ENCODE assay signal across 19 cellular contexts in the genomic region with DNA sequence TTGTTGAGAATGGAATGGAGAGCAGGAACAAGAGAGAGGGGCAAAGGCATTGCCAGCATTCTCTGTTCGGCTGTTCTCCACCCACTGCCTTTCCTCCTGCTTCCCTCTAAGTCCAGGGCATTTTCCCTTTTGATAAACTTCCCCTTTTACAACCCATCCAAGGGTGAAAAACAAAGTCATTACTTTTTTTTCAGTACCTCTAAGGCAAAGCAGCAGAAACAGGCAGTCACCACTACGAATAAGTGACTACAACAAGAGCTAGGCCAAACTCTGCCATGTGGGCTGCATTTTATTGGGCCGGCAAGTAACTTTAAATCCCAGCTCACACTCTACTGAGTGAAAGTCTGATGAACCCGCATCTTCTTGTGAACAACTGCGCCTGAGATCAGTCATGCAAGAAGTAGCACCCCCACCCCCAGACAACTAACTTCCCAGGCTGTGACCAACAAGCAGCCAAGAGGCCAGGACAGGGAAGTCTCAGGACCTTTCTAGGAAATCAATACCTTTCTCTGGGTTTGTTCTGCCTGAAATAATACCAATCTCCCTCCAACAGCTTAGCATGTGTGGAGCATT. TPM values are rescaled to one million over a fixed set of nuclear protein-coding genes. Genes with fewer than 3 reads are reported as not detected.
DNase-seq lines count a peak whose midpoint lies in the region; ATAC-seq and TF ChIP-seq lines count a peak whose summit lies in the region.
"Had no signal": no experiment of that assay in that cellular context is flagged by ENCODE, and none has a peak within 500 bp of the region (broad histone marks: within the 10 kb centered on the region; RNA-seq: fewer than 3 reads in every experiment).

No MANE protein-coding gene starts in this region.

- peak overlapping the region; percentile 11 for H3K27ac ChIP-seq in OCI-LY7 (ENCODE audit: low read depth, low read length, poor library complexity, severe bottlenecking)
- H3K27ac ChIP-seq: SJCRH30, vagina had no signal

- intact Hi-C loops in activated naive CD4-positive, alpha-beta T cell treated with anti-CD3 and anti-CD28 coated beads for 36 hours (cut with micrococcal nuclease) = no loop called here
- intact Hi-C loops in OCI-LY7 (cut with micrococcal nuclease; ENCODE audit: unreplicated experiment) = no loop called here

- no peak for ATAC-seq in effector memory CD8-positive, alpha-beta T cell (replicated peaks)
- peak; percentile 39 for ATAC-seq in stimulated activated naive CD8-positive, alpha-beta T cell treated with anti-CD3 and anti-CD28 coated beads, Interleukin-15, amount 100 ng/mL, for 72 hours
- ATAC-seq: heart right ventricle, K562 had no signal

- H3K79me2 ChIP-seq in OCI-LY7 (ENCODE audit: insufficient read depth, low read depth, low read length) = peaks cover 9% of the 10 kb centered on the region; the same call in 1 of the 2 replicates

- peaks cover 21% of the 10 kb centered on the region for H3K4me1 ChIP-seq in OCI-LY7 (ENCODE audit: insufficient read depth, low read length, poor library complexity, severe bottlenecking)
- H3K4me1 ChIP-seq: SJCRH30, vagina had no signal

- H3K9me3 ChIP-seq in OCI-LY7 (ENCODE audit: low read length) (peaks cover 5% of the 10 kb centered on the region; the same call in 1 of the 2 replicates), MG63 (no peaks in the 10 kb centered on the region)
- H3K9me3 ChIP-seq: SJCRH30, vagina had no signal

- no TSS peak for BruUV-seq in OCI-LY7 (replicated peaks; lab: Mats Ljungman, UMichigan)

- peak overlapping the region; percentile 82 for H3K27ac Mint-ChIP-seq in activated naive CD4-positive, alpha-beta T cell treated with anti-CD3 and anti-CD28 coated beads for 36 hours
- peak overlapping the region; percentile 88 to 90 for H3K27ac Mint-ChIP-seq in effector memory CD8-positive, alpha-beta T cell
- H3K27ac Mint-ChIP-seq in stimulated activated naive CD8-positive, alpha-beta T cell treated with anti-CD3 and anti-CD28 coated beads, Interleukin-15, amount 100 ng/mL, for 72 hours = peak overlapping the region; percentile 32 to 59
- H3K27ac Mint-ChIP-seq: T-helper 2 cell treated with Interferon-gamma antibody and Interleukin-4, amounts not matched to agents 5 μg/mL and 100 μg/mL, for 36 hours had no signal

- peaks cover 85% of the 10 kb centered on the region for H3K36me3 Mint-ChIP-seq in activated naive CD4-positive, alpha-beta T cell treated with anti-CD3 and anti-CD28 coated beads for 36 hours (ENCODE audit: low read depth)
- H3K36me3 Mint-ChIP-seq in effector memory CD8-positive, alpha-beta T cell (ENCODE audit: insufficient read depth) = peaks cover 100% of the 10 kb centered on the region

- H3K4me3 Mint-ChIP-seq in activated naive CD4-positive, alpha-beta T cell treated with anti-CD3 and anti-CD28 coated beads for 36 hours = no peak overlapping the region
- H3K4me3 Mint-ChIP-seq in effector memory CD8-positive, alpha-beta T cell = peak overlapping the region; percentile 7 to 33
- H3K4me3 Mint-ChIP-seq in stimulated activated naive CD8-positive, alpha-beta T cell treated with anti-CD3 and anti-CD28 coated beads, Interleukin-15, amount 100 ng/mL, for 72 hours = no peak overlapping the region
- H3K4me3 Mint-ChIP-seq: T-helper 2 cell treated with Interferon-gamma antibody and Interleukin-4, amounts not matched to agents 5 μg/mL and 100 μg/mL, for 36 hours had no signal

- H2AFZ ChIP-seq in OCI-LY7 (ENCODE audit: low read length) = no peak overlapping the region

- H3K4me1 Mint-ChIP-seq in activated naive CD4-positive, alpha-beta T cell treated with anti-CD3 and anti-CD28 coated beads for 36 hours (ENCODE audit: low read depth) = peaks cover 86% of the 10 kb centered on the region
- peaks cover 46 to 49% of the 10 kb centered on the region in 2 donors for H3K4me1 Mint-ChIP-seq in effector memory CD8-positive, alpha-beta T cell (ENCODE audit: low read depth in 2 of 2)
- peaks cover 93% of the 10 kb centered on the region for H3K4me1 Mint-ChIP-seq in stimulated activated naive CD8-positive, alpha-beta T cell treated with anti-CD3 and anti-CD28 coated beads, Interleukin-15, amount 100 ng/mL, for 72 hours

- H3K27me3 ChIP-seq in MG63 = no peaks in the 10 kb centered on the region
- H3K27me3 ChIP-seq: vagina had no signal

- POLR2A ChIA-PET in OCI-LY7 (lab: Charles Lee) = interaction anchor here (1.0 to 1.3 kb wide), 5 partner anchors 9 to 13 kb away, joined by 3 to 5 read pairs (median 3); a partner anchor contains a TSS

- H3K4me3 ChIP-seq in OCI-LY7 (ENCODE audit: low read depth, low read length, poor library complexity, severe bottlenecking) (no peak overlapping the region), MG63 (no peak overlapping the region)
- H3K4me3 ChIP-seq: heart right ventricle, K562, SJCRH30, vagina had no signal

- H3K9me2 ChIP-seq in OCI-LY7 (ENCODE audit: insufficient read depth, low read length) = no peaks in the 10 kb centered on the region

- H4K20me1 ChIP-seq in OCI-LY7 (ENCODE audit: insufficient read depth, low read length) = no peaks in the 10 kb centered on the region

- no peak overlapping the region for H3K4me2 ChIP-seq in OCI-LY7 (ENCODE audit: low read length)

- peak; percentile 47 for DNase-seq in activated naive CD4-positive, alpha-beta T cell treated with anti-CD3 and anti-CD28 coated beads for 36 hours
- no peak for DNase-seq in activated naive CD4-positive, alpha-beta T cell (lab: John Stamatoyannopoulos, UW)
- no peak for DNase-seq in OCI-LY7 (ENCODE audit: low spot score)
- DNase-seq in effector memory CD8-positive, alpha-beta T cell = no peak
- no peak for DNase-seq in stimulated activated naive CD8-positive, alpha-beta T cell treated with anti-CD3 and anti-CD28 coated beads, Interleukin-15, amount 100 ng/mL, for 72 hours
- DNase-seq in NCI-H1105 (lab: John Stamatoyannopoulos, UW) = no peak
- no peak for DNase-seq in MG63
- no peak for DNase-seq in OCI-M1 (lab: John Stamatoyannopoulos, UW)
- DNase-seq: activated CD4-positive, alpha-beta T cell treated with anti-CD3 and anti-CD28 coated beads for 1 hour; aorta; heart right ventricle; mammary epithelial cell; NCI-H1048; NCI-H2081; NCI-H510A treated with DMSO at 0.1 percent for 48 hours; SJCRH30 had no signal

- TF ChIP-seq CTCF in OCI-LY7 (conservative IDR thresholded peaks at IDR 0.05; ENCODE audit: low read length) = no peak

- peaks cover 7% of the 10 kb centered on the region for H3K9me3 Mint-ChIP-seq in activated naive CD4-positive, alpha-beta T cell treated with anti-CD3 and anti-CD28 coated beads for 36 hours
- peaks cover 0 to 2% of the 10 kb centered on the region in 2 donors for H3K9me3 Mint-ChIP-seq in effector memory CD8-positive, alpha-beta T cell
- peaks cover 10 to 19% of the 10 kb centered on the region in 2 donors for H3K9me3 Mint-ChIP-seq in stimulated activated naive CD8-positive, alpha-beta T cell treated with anti-CD3 and anti-CD28 coated beads, Interleukin-15, amount 100 ng/mL, for 72 hours

- H3K27me3 Mint-ChIP-seq in activated naive CD4-positive, alpha-beta T cell treated with anti-CD3 and anti-CD28 coated beads for 36 hours (ENCODE audit: low read depth) = no peaks in the 10 kb centered on the region
- H3K27me3 Mint-ChIP-seq in effector memory CD8-positive, alpha-beta T cell = no peaks in the 10 kb centered on the region
- H3K27me3 Mint-ChIP-seq in stimulated activated naive CD8-positive, alpha-beta T cell treated with anti-CD3 and anti-CD28 coated beads, Interleukin-15, amount 100 ng/mL, for 72 hours = no peaks in the 10 kb centered on the region

- CTCF ChIA-PET in activated naive CD4-positive, alpha-beta T cell treated with anti-CD3 and anti-CD28 coated beads for 36 hours (lab: Charles Lee) = interaction anchor here (1.5 to 1.6 kb wide), 2 partner anchors 55 to 57 kb away, joined by 6 read pairs; no protein-coding TSS in a partner anchor
- CTCF ChIA-PET in OCI-LY7 (lab: Charles Lee; ENCODE audit: unreplicated experiment) = no interaction called here

- peaks cover 100% of the 10 kb centered on the region for H3K36me3 ChIP-seq in OCI-LY7 (ENCODE audit: insufficient read depth, low read length)
- H3K36me3 ChIP-seq in MG63 = peaks cover 2% of the 10 kb centered on the region; the same call in 1 of the 2 replicates
- H3K36me3 ChIP-seq: SJCRH30, vagina had no signal

RNA-seq across cellular contexts. Expression of a gene that starts 13.1 kb away (rescaled TPM):
- total RNA-seq in activated naive CD4-positive, alpha-beta T cell treated with anti-CD3 and anti-CD28 coated beads for 36 hours = 100 to 1,000 TPM; 144 to 147 TPM
- 59.9 and 62.2 TPM in 2 replicates for total RNA-seq in OCI-LY7 (2014; rRNA removed; shearing (Covaris generic))
- 4.6 and 4.7 TPM in 2 replicates for total RNA-seq in OCI-LY7 (2022)
- 3.4 and 3.6 TPM in 2 replicates for total RNA-seq in MG63 (2014; rRNA removed; shearing (Covaris generic); ENCODE audit: low replicate concordance)

Comparison
In these comparisons a context has a peak if more than half of its experiments do, and no peak if none do; other contexts are left out.
1. H3K4me3 Mint-ChIP-seq: peak in effector memory CD8-positive, alpha-beta T cell (2 of 2); none in activated naive CD4-positive, alpha-beta T cell treated with anti-CD3 and anti-CD28 coated beads for 36 hours (single experiment) and stimulated activated naive CD8-positive, alpha-beta T cell treated with anti-CD3 and anti-CD28 coated beads, Interleukin-15, amount 100 ng/mL, for 72 hours (0 of 2).
2. Peak in every context shown above with its lines, with median percentiles within 50 percentile points of each other: H3K27ac Mint-ChIP-seq.